ENCODE assay signal across 25 cellular contexts in genomic region chr7:57646901-57647246, GRCh38.
DNase-seq lines count a peak whose midpoint lies in the region; ATAC-seq, FAIRE-seq and TF ChIP-seq lines count a peak whose summit lies in the region.
"Had no signal": no experiment of that assay in that cellular context is flagged by ENCODE, and none has a peak within 500 bp of the region (broad histone marks: within the 10 kb centered on the region; RNA-seq: fewer than 3 reads in every experiment).

No MANE protein-coding gene starts in this region.

- H3K36me3 ChIP-seq in upper lobe of right lung (no peaks in the 10 kb centered on the region), BE2C (no peaks in the 10 kb centered on the region)
- H3K36me3 ChIP-seq: SJSA1 had no signal

- no peaks in the 10 kb centered on the region for H3K4me1 Mint-ChIP-seq in WTC11

- no peaks in the 10 kb centered on the region for H3K4me1 ChIP-seq in upper lobe of right lung
- no peaks in the 10 kb centered on the region for H3K4me1 ChIP-seq in BE2C
- H3K4me1 ChIP-seq: A549, Caco-2, SJSA1 had no signal

- H3K27ac Mint-ChIP-seq in WTC11, result no peak overlapping the region
- H3K27ac Mint-ChIP-seq: CD8-positive, alpha-beta T cell; T-helper 1 cell treated with Interleukin-12 subunit alpha and Interleukin-12 subunit beta and Interleukin-4 antibody, amounts not matched to agents 30 μg/mL and 1 μg/mL, for 36 hours had no signal

- H3K4me3 ChIP-seq in upper lobe of right lung (no peak overlapping the region), BE2C (ENCODE audit: low read depth, low read length) (no peak overlapping the region)
- H3K4me3 ChIP-seq: A549, PC-9, SJSA1 had no signal

- intact Hi-C loops in upper lobe of right lung (cut with DNase I), result no loop called here

- H3K27ac ChIP-seq in upper lobe of right lung, result no peak overlapping the region
- H3K27ac ChIP-seq: A549, C4-2B, PC-9, SJSA1 had no signal

- H3K27me3 ChIP-seq in upper lobe of right lung (no peaks in the 10 kb centered on the region), BE2C (no peaks in the 10 kb centered on the region)
- H3K27me3 ChIP-seq: SJSA1 had no signal

- TF ChIP-seq CTCF in upper lobe of right lung (IDR thresholded peaks at IDR 0.05) (no peak), BE2C (IDR thresholded peaks at IDR 0.05; ENCODE audit: low read depth, low read length) (no peak), WTC11 (IDR thresholded peaks at IDR 0.05) (no peak)

- FAIRE-seq in GM19239 (lab: Jason Lieb, UNC), result no peak
- FAIRE-seq: A549, GM12892 had no signal

- peaks cover 8% of the 10 kb centered on the region; the same call in 1 of the 2 replicates for H3K27me3 Mint-ChIP-seq in WTC11 (ENCODE audit: low read depth)

- DNase-seq in NCI-H748 (lab: John Stamatoyannopoulos, UW; ENCODE audit: unreplicated experiment) (peak; percentile 77), NCI-H748 treated with DMSO at 0.1 percent for 48 hours (lab: John Stamatoyannopoulos, UW) (no peak), NCI-H1105 treated with DMSO at 0.1 percent for 48 hours (lab: John Stamatoyannopoulos, UW) (peak; percentile 76), NCI-H2227 treated with DMSO at 0.1 percent for 48 hours (lab: John Stamatoyannopoulos, UW) (peak; percentile 31), upper lobe of right lung (peak; percentile 50), BE2C (no peak), WTC11 (ENCODE audit: low spot score) (no peak), GM19239 (ENCODE audit: insufficient read length, low spot score) (no peak)
- DNase-seq: Caco-2; CD8-positive, alpha-beta T cell; DMS79 treated with DMSO at 0.1 percent for 48 hours; Karpas-422; NCI-H1092; NCI-H1436 treated with DMSO at 0.1 percent for 48 hours; NCI-H2081 treated with DMSO at 0.1 percent for 48 hours; NCI-H526 treated with DMSO at 0.1 percent for 48 hours; PC-9; Right ventricle myocardium superior; SW 1271; T-helper 9 cell had no signal

- no peak overlapping the region for H3K4me3 Mint-ChIP-seq in WTC11
- H3K4me3 Mint-ChIP-seq: CD8-positive, alpha-beta T cell; T-helper 1 cell treated with Interleukin-12 subunit alpha and Interleukin-12 subunit beta and Interleukin-4 antibody, amounts not matched to agents 30 μg/mL and 1 μg/mL, for 36 hours had no signal

- H3K9me3 Mint-ChIP-seq in WTC11, result peaks cover 57% of the 10 kb centered on the region

- POLR2A ChIA-PET in WTC11 (lab: Charles Lee), result no interaction called here

- CTCF ChIA-PET in WTC11 (lab: Charles Lee), result no interaction called here

- peaks cover 74% of the 10 kb centered on the region for H3K36me3 Mint-ChIP-seq in WTC11
- H3K36me3 Mint-ChIP-seq: CD8-positive, alpha-beta T cell had no signal

- no peaks in the 10 kb centered on the region for H3K9me3 ChIP-seq in upper lobe of right lung
- H3K9me3 ChIP-seq in BE2C, result no peaks in the 10 kb centered on the region
- H3K9me3 ChIP-seq: A549, Caco-2, SJSA1 had no signal

- ATAC-seq in upper lobe of right lung, result no peak
- no peak for ATAC-seq in WTC11
- ATAC-seq: A549; CD8-positive, alpha-beta T cell had no signal

TF ChIP-seq in WTC11, 78 proteins besides CTCF, POLR2A, EP300 and RAD21:
- no peak for TF ChIP-seq SMAD3 (CRISPR knock-in tag; IDR thresholded peaks at IDR 0.05; ENCODE audit: borderline replicate concordance)
- TF ChIP-seq, protein P1, sequence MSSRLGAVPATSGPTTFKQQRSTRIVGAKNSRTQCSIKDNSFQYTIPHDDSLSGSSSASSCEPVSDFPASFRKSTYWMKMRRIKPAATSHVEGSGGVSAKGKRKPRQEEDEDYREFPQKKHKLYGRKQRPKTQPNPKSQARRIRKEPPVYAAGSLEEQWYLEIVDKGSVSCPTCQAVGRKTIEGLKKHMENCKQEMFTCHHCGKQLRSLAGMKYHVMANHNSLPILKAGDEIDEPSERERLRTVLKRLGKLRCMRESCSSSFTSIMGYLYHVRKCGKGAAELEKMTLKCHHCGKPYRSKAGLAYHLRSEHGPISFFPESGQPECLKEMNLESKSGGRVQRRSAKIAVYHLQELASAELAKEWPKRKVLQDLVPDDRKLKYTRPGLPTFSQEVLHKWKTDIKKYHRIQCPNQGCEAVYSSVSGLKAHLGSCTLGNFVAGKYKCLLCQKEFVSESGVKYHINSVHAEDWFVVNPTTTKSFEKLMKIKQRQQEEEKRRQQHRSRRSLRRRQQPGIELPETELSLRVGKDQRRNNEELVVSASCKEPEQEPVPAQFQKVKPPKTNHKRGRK (CRISPR knock-in tag; IDR thresholded peaks at IDR 0.05; ENCODE audit: borderline replicate concordance), result no peak
- TF ChIP-seq, protein P2, sequence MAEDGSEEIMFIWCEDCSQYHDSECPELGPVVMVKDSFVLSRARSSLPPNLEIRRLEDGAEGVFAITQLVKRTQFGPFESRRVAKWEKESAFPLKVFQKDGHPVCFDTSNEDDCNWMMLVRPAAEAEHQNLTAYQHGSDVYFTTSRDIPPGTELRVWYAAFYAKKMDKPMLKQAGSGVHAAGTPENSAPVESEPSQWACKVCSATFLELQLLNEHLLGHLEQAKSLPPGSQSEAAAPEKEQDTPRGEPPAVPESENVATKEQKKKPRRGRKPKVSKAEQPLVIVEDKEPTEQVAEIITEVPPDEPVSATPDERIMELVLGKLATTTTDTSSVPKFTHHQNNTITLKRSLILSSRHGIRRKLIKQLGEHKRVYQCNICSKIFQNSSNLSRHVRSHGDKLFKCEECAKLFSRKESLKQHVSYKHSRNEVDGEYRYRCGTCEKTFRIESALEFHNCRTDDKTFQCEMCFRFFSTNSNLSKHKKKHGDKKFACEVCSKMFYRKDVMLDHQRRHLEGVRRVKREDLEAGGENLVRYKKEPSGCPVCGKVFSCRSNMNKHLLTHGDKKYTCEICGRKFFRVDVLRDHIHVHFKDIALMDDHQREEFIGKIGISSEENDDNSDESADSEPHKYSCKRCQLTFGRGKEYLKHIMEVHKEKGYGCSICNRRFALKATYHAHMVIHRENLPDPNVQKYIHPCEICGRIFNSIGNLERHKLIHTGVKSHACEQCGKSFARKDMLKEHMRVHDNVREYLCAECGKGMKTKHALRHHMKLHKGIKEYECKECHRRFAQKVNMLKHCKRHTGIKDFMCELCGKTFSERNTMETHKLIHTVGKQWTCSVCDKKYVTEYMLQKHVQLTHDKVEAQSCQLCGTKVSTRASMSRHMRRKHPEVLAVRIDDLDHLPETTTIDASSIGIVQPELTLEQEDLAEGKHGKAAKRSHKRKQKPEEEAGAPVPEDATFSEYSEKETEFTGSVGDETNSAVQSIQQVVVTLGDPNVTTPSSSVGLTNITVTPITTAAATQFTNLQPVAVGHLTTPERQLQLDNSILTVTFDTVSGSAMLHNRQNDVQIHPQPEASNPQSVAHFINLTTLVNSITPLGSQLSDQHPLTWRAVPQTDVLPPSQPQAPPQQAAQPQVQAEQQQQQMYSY (CRISPR knock-in tag; IDR thresholded peaks at IDR 0.05), result no peak
- no peak for TF ChIP-seq TCF7 (CRISPR knock-in tag; IDR thresholded peaks at IDR 0.05; ENCODE audit: low read depth)
- TF ChIP-seq, protein P3, sequence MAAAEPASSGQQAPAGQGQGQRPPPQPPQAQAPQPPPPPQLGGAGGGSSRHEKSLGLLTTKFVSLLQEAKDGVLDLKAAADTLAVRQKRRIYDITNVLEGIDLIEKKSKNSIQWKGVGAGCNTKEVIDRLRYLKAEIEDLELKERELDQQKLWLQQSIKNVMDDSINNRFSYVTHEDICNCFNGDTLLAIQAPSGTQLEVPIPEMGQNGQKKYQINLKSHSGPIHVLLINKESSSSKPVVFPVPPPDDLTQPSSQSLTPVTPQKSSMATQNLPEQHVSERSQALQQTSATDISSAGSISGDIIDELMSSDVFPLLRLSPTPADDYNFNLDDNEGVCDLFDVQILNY (CRISPR knock-in tag; IDR thresholded peaks at IDR 0.05), result no peak
- TF ChIP-seq IRF2 (CRISPR knock-in tag; IDR thresholded peaks at IDR 0.05; ENCODE audit: borderline replicate concordance, low read depth), result no peak
- no peak for TF ChIP-seq ZBTB21 (CRISPR knock-in tag; IDR thresholded peaks at IDR 0.05; ENCODE audit: borderline replicate concordance)
- no peak for TF ChIP-seq PRRX2 (CRISPR knock-in tag; IDR thresholded peaks at IDR 0.05)
- no peak for TF ChIP-seq JAZF1 (CRISPR knock-in tag; IDR thresholded peaks at IDR 0.05)
- TF ChIP-seq NR1H2 (CRISPR knock-in tag; IDR thresholded peaks at IDR 0.05), result no peak
- TF ChIP-seq, protein P4, sequence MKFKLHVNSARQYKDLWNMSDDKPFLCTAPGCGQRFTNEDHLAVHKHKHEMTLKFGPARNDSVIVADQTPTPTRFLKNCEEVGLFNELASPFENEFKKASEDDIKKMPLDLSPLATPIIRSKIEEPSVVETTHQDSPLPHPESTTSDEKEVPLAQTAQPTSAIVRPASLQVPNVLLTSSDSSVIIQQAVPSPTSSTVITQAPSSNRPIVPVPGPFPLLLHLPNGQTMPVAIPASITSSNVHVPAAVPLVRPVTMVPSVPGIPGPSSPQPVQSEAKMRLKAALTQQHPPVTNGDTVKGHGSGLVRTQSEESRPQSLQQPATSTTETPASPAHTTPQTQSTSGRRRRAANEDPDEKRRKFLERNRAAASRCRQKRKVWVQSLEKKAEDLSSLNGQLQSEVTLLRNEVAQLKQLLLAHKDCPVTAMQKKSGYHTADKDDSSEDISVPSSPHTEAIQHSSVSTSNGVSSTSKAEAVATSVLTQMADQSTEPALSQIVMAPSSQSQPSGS (CRISPR knock-in tag; IDR thresholded peaks at IDR 0.05; ENCODE audit: borderline replicate concordance, low read depth), result no peak
- no peak for TF ChIP-seq CBFB (CRISPR knock-in tag; IDR thresholded peaks at IDR 0.05; ENCODE audit: low read depth)
- no peak for TF ChIP-seq ZNF416 (CRISPR knock-in tag; IDR thresholded peaks at IDR 0.05)
- no peak for TF ChIP-seq SMAD4 (CRISPR knock-in tag; IDR thresholded peaks at IDR 0.05)

Comparison
In these comparisons a context has a peak if more than half of its experiments do, and no peak if none do; other contexts are left out.
1. DNase-seq: peak in NCI-H748 (single experiment), NCI-H1105 treated with DMSO at 0.1 percent for 48 hours (single experiment), NCI-H2227 treated with DMSO at 0.1 percent for 48 hours (single experiment) and upper lobe of right lung (single experiment); none in NCI-H748 treated with DMSO at 0.1 percent for 48 hours (single experiment), BE2C (single experiment), WTC11 (single experiment) and GM19239 (single experiment).